Comparison of ENCODE assay signal across 8 cellular contexts in genomic region chr1:148013177-148014144, GRCh38.
A peak's percentile ranks its signal among the peaks of the same experiment; 100 is the strongest.
DNase-seq lines count a peak whose midpoint lies in the region; ATAC-seq and TF ChIP-seq lines count a peak whose summit lies in the region.
"Not testable (repeated sequence)": the region's sequence is repeated elsewhere in the genome, so short reads cannot be mapped to it uniquely, and the experiment has no call there.

No MANE protein-coding gene starts in this region.

- intact Hi-C loops in CD4-positive, alpha-beta memory T cell (cut with micrococcal nuclease); mucosa of descending colon (cut with DNase I, micrococcal nuclease): not testable (repeated sequence)

- not testable (repeated sequence) for TF ChIP-seq CTCF in brain (conservative IDR thresholded peaks at IDR 0.05); glutamatergic neuron (IDR thresholded peaks at IDR 0.05; ENCODE audit: partially characterized antibody, unreplicated experiment); mucosa of descending colon (IDR thresholded peaks at IDR 0.05)

- H3K27me3 ChIP-seq in CD4-positive, alpha-beta memory T cell (ENCODE audit: insufficient read depth, low read length), result not testable (repeated sequence)
- peaks cover 30% of the 10 kb centered on the region for H3K27me3 ChIP-seq in HUES48 (ENCODE audit: control insufficient read depth, insufficient read depth, low read length)

- H3K36me3 Mint-ChIP-seq in CD4-positive, alpha-beta memory T cell; activated T-cell treated with anti-CD3 and anti-CD28 coated beads, Interleukin-2, amount 50 U/mL, for 24 hours (ENCODE audit: low read depth); brain; glutamatergic neuron (ENCODE audit: unreplicated experiment): not testable (repeated sequence)

- H3K27ac ChIP-seq in CD4-positive, alpha-beta memory T cell (ENCODE audit: low read depth, low read length); HUES48 (ENCODE audit: low read depth, low read length): not testable (repeated sequence)

- ATAC-seq in mucosa of descending colon, result peak; percentile 42

- POLR2A ChIA-PET in CD4-positive, alpha-beta memory T cell (lab: Charles Lee; ENCODE audit: partially characterized antibody), result not testable (repeated sequence)

- not testable (repeated sequence) for H3K9me3 Mint-ChIP-seq in CD4-positive, alpha-beta memory T cell; activated T-cell treated with anti-CD3 and anti-CD28 coated beads, Interleukin-2, amount 50 U/mL, for 24 hours; brain; glutamatergic neuron (ENCODE audit: unreplicated experiment)

- H3K4me3 Mint-ChIP-seq in CD4-positive, alpha-beta memory T cell, result peak overlapping the region in 6 of 8 donors; percentile 22 to 74 (median 56)
- peak overlapping the region; percentile 4 for H3K4me3 Mint-ChIP-seq in activated T-cell treated with anti-CD3 and anti-CD28 coated beads, Interleukin-2, amount 50 U/mL, for 24 hours
- H3K4me3 Mint-ChIP-seq in brain, result peak overlapping the region in 3 of 5 experiments; percentile 43 to 66 (median 64)
- H3K4me3 Mint-ChIP-seq in glutamatergic neuron (ENCODE audit: unreplicated experiment), result peak overlapping the region; percentile 82

- peaks cover 5 to 23% (median 11%) of the 10 kb centered on the region in 4 donors for H3K4me1 Mint-ChIP-seq in CD4-positive, alpha-beta memory T cell
- H3K4me1 Mint-ChIP-seq in activated T-cell treated with anti-CD3 and anti-CD28 coated beads, Interleukin-2, amount 50 U/mL, for 24 hours (ENCODE audit: low read depth); brain; glutamatergic neuron (ENCODE audit: low read depth, unreplicated experiment): not testable (repeated sequence)

- H3K27ac Mint-ChIP-seq in CD4-positive, alpha-beta memory T cell; activated T-cell treated with anti-CD3 and anti-CD28 coated beads, Interleukin-2, amount 50 U/mL, for 24 hours; brain; glutamatergic neuron (ENCODE audit: unreplicated experiment): not testable (repeated sequence)

- DNase-seq in CD4-positive, alpha-beta memory T cell, result peak in 1 of 5 donors; percentile 35
- not testable (repeated sequence) for DNase-seq in activated T-cell treated with anti-CD3 and anti-CD28 coated beads, Interleukin-2, amount 50 U/mL, for 24 hours; mucosa of descending colon
- DNase-seq in glutamatergic neuron (peak; percentile 21), iPS-NIHi11 (ENCODE audit: low spot score) (peak; percentile 52), retina (peak; percentile 66)

- CTCF ChIA-PET in CD4-positive, alpha-beta memory T cell (lab: Charles Lee; ENCODE audit: partially characterized antibody), result not testable (repeated sequence)

- H3K4me3 ChIP-seq in CD4-positive, alpha-beta memory T cell (ENCODE audit: low read length in 2 of 2); mucosa of descending colon: not testable (repeated sequence)
- H3K4me3 ChIP-seq in HUES48 (ENCODE audit: low read depth, low read length), result peak overlapping the region; percentile 58

- H3K9ac ChIP-seq in HUES48 (ENCODE audit: low read depth, low read length), result not testable (repeated sequence)

- H3K27me3 Mint-ChIP-seq in CD4-positive, alpha-beta memory T cell, result peaks cover 15% of the 10 kb centered on the region in 2 donors
- H3K27me3 Mint-ChIP-seq in activated T-cell treated with anti-CD3 and anti-CD28 coated beads, Interleukin-2, amount 50 U/mL, for 24 hours, result peaks cover 29% of the 10 kb centered on the region
- H3K27me3 Mint-ChIP-seq in brain, result peaks cover 16% of the 10 kb centered on the region
- not testable (repeated sequence) for H3K27me3 Mint-ChIP-seq in glutamatergic neuron (ENCODE audit: unreplicated experiment)

- not testable (repeated sequence) for H3K36me3 ChIP-seq in CD4-positive, alpha-beta memory T cell (ENCODE audit: insufficient read depth, low read length); HUES48 (ENCODE audit: control insufficient read depth, insufficient read depth, low read length); mucosa of descending colon (ENCODE audit: low read depth)

- not testable (repeated sequence) for H3K4me1 ChIP-seq in CD4-positive, alpha-beta memory T cell (ENCODE audit: insufficient read depth, low read length); HUES48 (ENCODE audit: control insufficient read depth, insufficient read depth, low read length); mucosa of descending colon (ENCODE audit: low read depth)

- H3K9me3 ChIP-seq in CD4-positive, alpha-beta memory T cell (ENCODE audit: control insufficient read depth in 1 of 2, low read length in 2 of 2); HUES48 (ENCODE audit: control insufficient read depth, insufficient read depth, low read length); mucosa of descending colon: not testable (repeated sequence)

Comparison
In these comparisons a context has a peak if more than half of its experiments do, and no peak if none do; other contexts are left out.
1. H3K4me3 Mint-ChIP-seq: peak in every context shown above with its lines; median percentile 82 in glutamatergic neuron; 64 in brain; 56 in CD4-positive, alpha-beta memory T cell; 4 in activated T-cell treated with anti-CD3 and anti-CD28 coated beads, Interleukin-2, amount 50 U/mL, for 24 hours.